10 cellular contexts compared by ENCODE assay signal in genomic region chr16:26623442-26623841, GRCh38.
"Had no signal": no experiment of that assay in that cellular context is flagged by ENCODE, and none has a peak within 500 bp of the region (broad histone marks: within the 10 kb centered on the region; RNA-seq: fewer than 3 reads in every experiment).

No MANE protein-coding gene starts in this region.

- H3K27ac ChIP-seq: GM23248, HL-60 had no signal

- H3K36me3 ChIP-seq: HAP-1 had no signal

- ATAC-seq: HCT116 had no signal

- H3K4me3 ChIP-seq: GM23248, HAP-1 had no signal

- H3K9ac ChIP-seq: GM23248 had no signal

- H3K4me1 ChIP-seq: HAP-1 had no signal

- DNase-seq: GM23248, GOT3, H7, HFFc6, IMR-90, Karpas-422, KG1 had no signal

- H2AFZ ChIP-seq: GM23248 had no signal
